Comparison of ENCODE assay signal across 10 cellular contexts in the genomic region with DNA sequence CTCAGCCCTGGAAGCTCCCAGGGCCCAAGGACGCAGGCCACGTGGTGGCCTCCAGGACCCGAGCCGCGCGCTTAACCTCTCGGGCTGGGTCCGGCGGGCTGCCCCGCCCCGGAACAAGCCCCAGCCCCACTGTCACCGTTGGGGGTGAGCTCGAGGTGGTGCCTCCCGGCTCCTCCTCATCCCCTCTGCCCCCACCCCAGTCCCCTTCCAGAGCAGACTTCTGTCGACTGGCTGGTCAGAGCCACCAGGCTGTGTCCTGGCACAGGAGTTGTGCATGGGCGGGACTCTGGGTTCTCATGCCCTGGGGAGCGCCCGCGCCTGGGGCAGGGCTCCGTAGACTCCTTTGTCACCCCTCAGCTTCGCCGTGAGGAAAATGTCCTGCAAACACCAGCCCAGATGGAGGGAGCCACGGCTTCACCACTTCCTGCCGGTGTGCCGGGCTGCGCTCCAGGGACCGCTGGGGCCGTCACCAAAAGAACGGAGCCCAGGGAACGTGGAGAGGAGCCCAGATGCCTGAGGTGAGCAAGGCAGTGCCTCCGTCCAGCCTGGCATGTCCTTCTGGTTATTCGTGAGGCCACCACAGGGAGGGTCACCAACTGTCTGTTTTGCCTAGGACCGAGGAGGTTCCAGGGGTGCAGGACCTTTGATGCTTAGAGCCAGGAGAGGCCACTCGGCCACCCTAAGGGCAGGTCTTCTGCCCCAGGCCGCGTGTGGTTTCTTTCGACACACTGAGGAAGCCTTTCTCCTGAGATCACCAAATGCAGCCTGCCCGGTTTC. TPM values are rescaled to one million over a fixed set of nuclear protein-coding genes. Genes with fewer than 3 reads are reported as not detected.
A peak's percentile ranks its signal among the peaks of the same experiment; 100 is the strongest.
DNase-seq lines count a peak whose midpoint lies in the region; ATAC-seq, FAIRE-seq and TF ChIP-seq lines count a peak whose summit lies in the region.
"Had no signal": no experiment of that assay in that cellular context is flagged by ENCODE, and none has a peak within 500 bp of the region (broad histone marks: within the 10 kb centered on the region; RNA-seq: fewer than 3 reads in every experiment).

No MANE protein-coding gene starts in this region.

- H2AFZ ChIP-seq in astrocyte (ENCODE audit: low read depth, low read length), result peak overlapping the region; percentile 57

- H3K4me2 ChIP-seq in astrocyte (ENCODE audit: low read length), result peak overlapping the region; percentile 66

- H3K4me3 Mint-ChIP-seq in astrocyte (ENCODE audit: unreplicated experiment), result no peak overlapping the region
- no peak overlapping the region for H3K4me3 Mint-ChIP-seq in CD4-positive, alpha-beta memory T cell
- H3K4me3 Mint-ChIP-seq: CD4-positive, CD25-positive, alpha-beta regulatory T cell had no signal

- no peak overlapping the region for H3K27ac ChIP-seq in left ventricle myocardium inferior (replicated peaks)
- no peak overlapping the region for H3K27ac ChIP-seq in astrocyte (ENCODE audit: low read depth, low read length)
- H3K27ac ChIP-seq in skeletal muscle tissue (ENCODE audit: low read depth, low read length), result peak overlapping the region; percentile 45
- no peak overlapping the region for H3K27ac ChIP-seq in CD4-positive, alpha-beta memory T cell (ENCODE audit: low read depth, low read length)
- H3K27ac ChIP-seq: SJSA1 had no signal

- intact Hi-C loops in Right ventricle myocardium inferior (cut with DNase I), result no loop called here
- intact Hi-C loops in left ventricle myocardium inferior (cut with micrococcal nuclease), result no loop called here
- intact Hi-C loops in CD4-positive, alpha-beta memory T cell (cut with micrococcal nuclease), result no loop called here

- TF ChIP-seq CTCF in left ventricle myocardium inferior (IDR thresholded peaks at IDR 0.05; ENCODE audit: borderline replicate concordance), result no peak
- TF ChIP-seq CTCF in astrocyte (IDR thresholded peaks at IDR 0.05; ENCODE audit: insufficient read depth, low read depth, low read length), result no peak

- no peaks in the 10 kb centered on the region for H3K9me3 Mint-ChIP-seq in astrocyte (ENCODE audit: unreplicated experiment)
- H3K9me3 Mint-ChIP-seq in CD4-positive, alpha-beta memory T cell, result peaks cover 0 to 12% (median 7%) of the 10 kb centered on the region in 8 donors

- H3K4me1 ChIP-seq in left ventricle myocardium inferior, result peaks cover 23% of the 10 kb centered on the region
- H3K4me1 ChIP-seq in astrocyte (ENCODE audit: insufficient read depth, low read length), result peaks cover 9% of the 10 kb centered on the region
- peaks cover 17 to 36% (median 30%) of the 10 kb centered on the region in 3 donors for H3K4me1 ChIP-seq in skeletal muscle tissue (ENCODE audit: control insufficient read depth in 3 of 3, insufficient read depth in 3 of 3, low read length in 3 of 3)
- H3K4me1 ChIP-seq in CD4-positive, alpha-beta memory T cell (ENCODE audit: insufficient read depth, low read length), result no peaks in the 10 kb centered on the region
- H3K4me1 ChIP-seq: SJSA1 had no signal

- no peak for FAIRE-seq in astrocyte (lab: Jason Lieb, UNC)

- no peaks in the 10 kb centered on the region for H3K4me1 Mint-ChIP-seq in astrocyte (ENCODE audit: low read depth, unreplicated experiment)
- H3K4me1 Mint-ChIP-seq in CD4-positive, alpha-beta memory T cell, result no peaks in the 10 kb centered on the region

- peaks cover 10% of the 10 kb centered on the region for H3K36me3 Mint-ChIP-seq in astrocyte (ENCODE audit: low read depth, unreplicated experiment)
- H3K36me3 Mint-ChIP-seq in CD4-positive, alpha-beta memory T cell, result peaks cover 0 to 4% of the 10 kb centered on the region in 2 donors
- H3K36me3 Mint-ChIP-seq: CD4-positive, CD25-positive, alpha-beta regulatory T cell had no signal

- CTCF ChIA-PET in CD4-positive, alpha-beta memory T cell (lab: Charles Lee; ENCODE audit: partially characterized antibody), result no interaction called here
- CTCF ChIA-PET in HEK293T (lab: Yijun Ruan, JAX), result no interaction called here

- ATAC-seq in Right ventricle myocardium inferior, result peak; percentile 33
- peak; percentile 91 for ATAC-seq in HG03159 (IDR thresholded peaks at IDR 0.05; ENCODE audit: unreplicated experiment)

- H3K36me3 ChIP-seq in left ventricle myocardium inferior, result no peaks in the 10 kb centered on the region
- H3K36me3 ChIP-seq in astrocyte (ENCODE audit: insufficient read depth, low read length), result no peaks in the 10 kb centered on the region
- no peaks in the 10 kb centered on the region for H3K36me3 ChIP-seq in skeletal muscle tissue (ENCODE audit: control insufficient read depth in 3 of 3, insufficient read depth in 3 of 3, low read length in 3 of 3)
- H3K36me3 ChIP-seq in CD4-positive, alpha-beta memory T cell (ENCODE audit: insufficient read depth, low read length), result no peaks in the 10 kb centered on the region
- H3K36me3 ChIP-seq: SJSA1 had no signal

- H3K4me3 ChIP-seq in left ventricle myocardium inferior, result no peak overlapping the region
- H3K4me3 ChIP-seq in astrocyte (ENCODE audit: insufficient read depth, low read depth, low read length), result peak overlapping the region; percentile 13
- H3K4me3 ChIP-seq in skeletal muscle tissue (ENCODE audit: low read length in 3 of 3), result peak overlapping the region in 2 of 3 donors; percentile 12 to 58
- H3K4me3 ChIP-seq in CD4-positive, alpha-beta memory T cell (ENCODE audit: low read length in 2 of 2), result no peak overlapping the region
- H3K4me3 ChIP-seq: SJSA1 had no signal

- H3K27ac Mint-ChIP-seq in astrocyte (ENCODE audit: unreplicated experiment), result no peak overlapping the region
- H3K27ac Mint-ChIP-seq in CD4-positive, alpha-beta memory T cell, result no peak overlapping the region
- H3K27ac Mint-ChIP-seq: CD4-positive, CD25-positive, alpha-beta regulatory T cell had no signal

- H3K9me3 ChIP-seq in left ventricle myocardium inferior (replicated peaks) (peaks cover 12% of the 10 kb centered on the region), astrocyte (ENCODE audit: insufficient read depth, low read depth, low read length) (no peaks in the 10 kb centered on the region), skeletal muscle tissue (ENCODE audit: control insufficient read depth in 3 of 3, low read length in 3 of 3) (no peaks in the 10 kb centered on the region)
- H3K9me3 ChIP-seq in CD4-positive, alpha-beta memory T cell (ENCODE audit: control insufficient read depth in 1 of 2, low read length in 2 of 2), result no peaks in the 10 kb centered on the region
- H3K9me3 ChIP-seq: SJSA1 had no signal

- H3K79me2 ChIP-seq in astrocyte (ENCODE audit: insufficient read depth, low read length), result no peaks in the 10 kb centered on the region

- H3K27me3 ChIP-seq in left ventricle myocardium inferior (ENCODE audit: low read depth) (peaks cover 24% of the 10 kb centered on the region), astrocyte (ENCODE audit: insufficient read depth, low read length) (peaks cover 5% of the 10 kb centered on the region), skeletal muscle tissue (ENCODE audit: control insufficient read depth in 3 of 3, insufficient read depth in 3 of 3, low read length in 3 of 3) (peaks cover 0 to 24% (median 4%) of the 10 kb centered on the region in 3 donors)
- no peaks in the 10 kb centered on the region for H3K27me3 ChIP-seq in CD4-positive, alpha-beta memory T cell (ENCODE audit: insufficient read depth, low read length)
- H3K27me3 ChIP-seq: SJSA1 had no signal

- DNase-seq in Right ventricle myocardium inferior (ENCODE audit: missing footprints), result peak; percentile 49
- DNase-seq in left ventricle myocardium inferior, result no peak
- DNase-seq in astrocyte (ENCODE audit: low read depth), result peak; percentile 69
- DNase-seq in CD4-positive, alpha-beta memory T cell, result no peak
- DNase-seq in HEK293T (ENCODE audit: extremely low spot score), result no peak
- DNase-seq in GM19240 (ENCODE audit: insufficient read length, low spot score), result no peak
- DNase-seq: CD4-positive, CD25-positive, alpha-beta regulatory T cell had no signal

- H3K9ac ChIP-seq in astrocyte (ENCODE audit: low read length), result no peak overlapping the region
- H3K9ac ChIP-seq in skeletal muscle tissue (ENCODE audit: low read depth in 1 of 3, low read length in 3 of 3), result peak overlapping the region in 2 of 3 donors; percentile 27 to 57

- no peaks in the 10 kb centered on the region for H4K20me1 ChIP-seq in astrocyte (ENCODE audit: insufficient read depth, low read length)

- H3K27me3 Mint-ChIP-seq in astrocyte (ENCODE audit: low read depth, unreplicated experiment), result peaks cover 22% of the 10 kb centered on the region
- H3K27me3 Mint-ChIP-seq in CD4-positive, alpha-beta memory T cell, result peaks cover 10 to 17% of the 10 kb centered on the region in 2 donors

- POLR2A ChIA-PET in CD4-positive, alpha-beta memory T cell (lab: Charles Lee; ENCODE audit: partially characterized antibody), result no interaction called here
- POLR2A ChIA-PET in HEK293T (lab: Yijun Ruan, JAX), result no interaction called here

TF ChIP-seq in HEK293T, 16 proteins besides CTCF, POLR2A, EP300 and RAD21 (continues in another document):
- TF ChIP-seq L3MBTL2 (conservative IDR thresholded peaks at IDR 0.05) (no peak), NFRKB (IDR thresholded peaks at IDR 0.05) (no peak), BHLHE40 (IDR thresholded peaks at IDR 0.05; ENCODE audit: borderline replicate concordance) (no peak), CTBP1 (IDR thresholded peaks at IDR 0.05; ENCODE audit: borderline replicate concordance) (no peak), TARDBP (IDR thresholded peaks at IDR 0.05) (no peak), PKNOX1 (IDR thresholded peaks at IDR 0.05) (no peak), SP1 (IDR thresholded peaks at IDR 0.05) (no peak), SUZ12 (IDR thresholded peaks at IDR 0.05) (no peak), HDGF (IDR thresholded peaks at IDR 0.05; ENCODE audit: borderline replicate concordance) (no peak), LEF1 (IDR thresholded peaks at IDR 0.05; ENCODE audit: borderline replicate concordance) (no peak), FOXK2 (IDR thresholded peaks at IDR 0.05) (no peak)

RNA-seq across cellular contexts. Expression of gene RGS12, which starts 7.1 kb away (rescaled TPM):
- total RNA-seq in Right ventricle myocardium inferior, result 21.0 TPM
- total RNA-seq in left ventricle myocardium inferior, result 13.4 TPM
- total RNA-seq in astrocyte, result 18.0 and 21.9 TPM in 2 replicates
- total RNA-seq in skeletal muscle tissue, result 28.2 TPM
- total RNA-seq in CD4-positive, alpha-beta memory T cell, result 10 to 100 TPM in 1 of 2 experiments, 1 to 10 TPM in 1; 9.7 to 10.6 TPM
- 1 to 10 TPM in 1 of 2 donors, under 1 TPM in 1; 0.93 to 2.3 TPM for polyA plus RNA-seq in CD4-positive, alpha-beta memory T cell

RNA-seq across cellular contexts. Expression of gene MSANTD1, which starts 36.8 kb away (rescaled TPM):
- total RNA-seq in Right ventricle myocardium inferior, result 0.51 TPM
- 0.44 TPM for total RNA-seq in left ventricle myocardium inferior
- total RNA-seq in astrocyte, result 1.4 and 1.6 TPM in 2 replicates
- total RNA-seq in skeletal muscle tissue, result 1.0 TPM
- total RNA-seq in CD4-positive, alpha-beta memory T cell, result 1 to 10 TPM; 2.0 to 2.2 TPM
- polyA plus RNA-seq in CD4-positive, alpha-beta memory T cell, result under 1 TPM in 1 of 2 donors, not detected in 1; 0.08 TPM

Comparison
In these comparisons a context has a peak if more than half of its experiments do, and no peak if none do; other contexts are left out.
1. DNase-seq: peak in Right ventricle myocardium inferior (single experiment) and astrocyte (single experiment); none in left ventricle myocardium inferior (single experiment), CD4-positive, alpha-beta memory T cell (0 of 5), HEK293T (single experiment) and GM19240 (single experiment).
2. H3K4me3 ChIP-seq: peak in astrocyte (single experiment) and skeletal muscle tissue (2 of 3); none in left ventricle myocardium inferior (single experiment) and CD4-positive, alpha-beta memory T cell (0 of 2).